In genomic region chr15:68029959-68030358, GRCh38 we compare ENCODE assay signal across 39 cellular contexts.
"Had no signal": no experiment of that assay in that cellular context is flagged by ENCODE, and none has a peak within 500 bp of the region (broad histone marks: within the 10 kb centered on the region; RNA-seq: fewer than 3 reads in every experiment).

No MANE protein-coding gene starts in this region.

- H3K36me3 ChIP-seq: adrenal gland, ascending aorta, brain microvascular endothelial cell, breast epithelium, cardiac muscle cell had no signal

- H3K9me3 Mint-ChIP-seq: activated naive CD4-positive, alpha-beta T cell treated with anti-CD3 and anti-CD28 coated beads for 36 hours; activated naive CD4-positive, alpha-beta T cell treated with anti-CD3 and anti-CD28 coated beads, Interleukin-2, amount 10 ng/mL, durations not matched to agents 7 days and 5 days; activated naive CD4-positive, alpha-beta T cell treated with anti-CD3 and anti-CD28 coated beads, Interleukin-2, amount 50 U/mL, for 24 hours; activated naive CD4-positive, alpha-beta T cell treated with anti-CD3 and anti-CD28 coated beads, Interleukin-2, amount 50 U/mL, for 72 hours; activated naive CD8-positive, alpha-beta T cell treated with anti-CD3 and anti-CD28 coated beads for 36 hours; activated naive CD8-positive, alpha-beta T cell treated with anti-CD3 and anti-CD28 coated beads, Interleukin-2, amount 10 ng/mL, durations not matched to agents 7 days and 5 days; activated naive CD8-positive, alpha-beta T cell treated with anti-CD3 and anti-CD28 coated beads, Interleukin-2, amount 50 U/mL, for 24 hours; activated T-cell treated with anti-CD3 and anti-CD28 coated beads, Interleukin-2, amount 50 U/mL, for 24 hours; activated T-cell treated with anti-CD3 and anti-CD28 coated beads, Interleukin-2, amount 50 U/mL, for 4 hours; activated T-cell treated with anti-CD3 and anti-CD28 coated beads, Interleukin-2, amount 50 U/mL, for 72 hours; activated T-helper 1 cell treated with anti-CD3 and anti-CD28 coated beads, Interleukin-12 subunit alpha, Interleukin-12 subunit beta, Interleukin-2, Interleukin-4 antibody, amounts not matched to agents 30 ng/mL and 10 ng/mL and 1 ng/mL, durations not matched to agents 14 hours and 24 hours and 36 hours; activated T-helper 17 cell treated with anti-CD3 and anti-CD28 coated beads, Interleukin-2, amount 50 U/mL, for 72 hours; activated T-helper 2 cell treated with anti-CD3 and anti-CD28 coated beads, Interferon-gamma antibody, Interleukin-2, Interleukin-4, amounts not matched to agents 10 μg/mL and 5 μg/mL and 100 μg/mL, durations not matched to agents 14 hours and 24 hours and 36 hours; brain; central memory CD8-positive, alpha-beta T cell had no signal

- H3K9me3 ChIP-seq: adrenal gland, ascending aorta, body of pancreas, breast epithelium had no signal

- ATAC-seq: activated naive CD4-positive, alpha-beta T cell treated with anti-CD3 and anti-CD28 coated beads, Interleukin-2, amount 50 U/mL, for 72 hours; activated naive CD8-positive, alpha-beta T cell treated with anti-CD3 and anti-CD28 coated beads, Interleukin-2, amount 50 U/mL, for 24 hours; activated T-cell treated with anti-CD3 and anti-CD28 coated beads, Interleukin-2, amount 50 U/mL, for 4 hours; activated T-cell treated with anti-CD3 and anti-CD28 coated beads, Interleukin-2, amount 50 U/mL, for 72 hours; activated T-helper 17 cell treated with anti-CD3 and anti-CD28 coated beads, Interleukin-2, amount 50 U/mL, for 72 hours; body of pancreas had no signal

- H3K27ac Mint-ChIP-seq: activated naive CD4-positive, alpha-beta T cell treated with anti-CD3 and anti-CD28 coated beads for 36 hours; activated naive CD4-positive, alpha-beta T cell treated with anti-CD3 and anti-CD28 coated beads, Interleukin-2, amount 10 ng/mL, durations not matched to agents 7 days and 5 days; activated naive CD4-positive, alpha-beta T cell treated with anti-CD3 and anti-CD28 coated beads, Interleukin-2, amount 50 U/mL, for 24 hours; activated naive CD4-positive, alpha-beta T cell treated with anti-CD3 and anti-CD28 coated beads, Interleukin-2, amount 50 U/mL, for 72 hours; activated naive CD8-positive, alpha-beta T cell; activated naive CD8-positive, alpha-beta T cell treated with anti-CD3 and anti-CD28 coated beads for 36 hours; activated naive CD8-positive, alpha-beta T cell treated with anti-CD3 and anti-CD28 coated beads, Interleukin-2, amount 10 ng/mL, durations not matched to agents 7 days and 5 days; activated naive CD8-positive, alpha-beta T cell treated with anti-CD3 and anti-CD28 coated beads, Interleukin-2, amount 50 U/mL, for 24 hours; activated T-cell treated with anti-CD3 and anti-CD28 coated beads, Interleukin-2, amount 50 U/mL, for 24 hours; activated T-cell treated with anti-CD3 and anti-CD28 coated beads, Interleukin-2, amount 50 U/mL, for 72 hours; activated T-helper 1 cell treated with anti-CD3 and anti-CD28 coated beads, Interleukin-12 subunit alpha, Interleukin-12 subunit beta, Interleukin-2, Interleukin-4 antibody, amounts not matched to agents 30 ng/mL and 10 ng/mL and 1 ng/mL, durations not matched to agents 14 hours and 24 hours and 36 hours; activated T-helper 17 cell treated with anti-CD3 and anti-CD28 coated beads, Interleukin-2, amount 50 U/mL, for 72 hours; activated T-helper 2 cell treated with anti-CD3 and anti-CD28 coated beads, Interferon-gamma antibody, Interleukin-2, Interleukin-4, amounts not matched to agents 10 μg/mL and 5 μg/mL and 100 μg/mL, durations not matched to agents 14 hours and 24 hours and 36 hours; brain had no signal

- H3K4me1 ChIP-seq: adrenal gland, ascending aorta, breast epithelium had no signal

- H3K36me3 Mint-ChIP-seq: activated naive CD4-positive, alpha-beta T cell treated with anti-CD3 and anti-CD28 coated beads, Interleukin-2, amount 10 ng/mL, durations not matched to agents 7 days and 5 days; activated naive CD4-positive, alpha-beta T cell treated with anti-CD3 and anti-CD28 coated beads, Interleukin-2, amount 50 U/mL, for 24 hours; activated naive CD4-positive, alpha-beta T cell treated with anti-CD3 and anti-CD28 coated beads, Interleukin-2, amount 50 U/mL, for 72 hours; activated naive CD8-positive, alpha-beta T cell; activated naive CD8-positive, alpha-beta T cell treated with anti-CD3 and anti-CD28 coated beads for 36 hours; brain had no signal

- H3K4me1 Mint-ChIP-seq: activated naive CD4-positive, alpha-beta T cell treated with anti-CD3 and anti-CD28 coated beads, Interleukin-2, amount 10 ng/mL, durations not matched to agents 7 days and 5 days; activated naive CD4-positive, alpha-beta T cell treated with anti-CD3 and anti-CD28 coated beads, Interleukin-2, amount 50 U/mL, for 24 hours; activated naive CD8-positive, alpha-beta T cell treated with anti-CD3 and anti-CD28 coated beads for 36 hours; activated T-helper 17 cell treated with anti-CD3 and anti-CD28 coated beads, Interleukin-2, amount 50 U/mL, for 72 hours; brain; central memory CD8-positive, alpha-beta T cell had no signal

- H3K27ac ChIP-seq: adrenal gland, ascending aorta, body of pancreas, brain microvascular endothelial cell, breast epithelium, cardiac muscle cell had no signal

- H3K4me3 ChIP-seq: adrenal gland, ascending aorta, body of pancreas, breast epithelium, cardiac muscle cell had no signal

- DNase-seq: activated effector memory CD4-positive, alpha-beta T cell treated with anti-CD3 and anti-CD28 coated beads, Interleukin-2, amount 50 U/mL, for 16 hours; activated effector memory CD4-positive, alpha-beta T cell treated with Interleukin-2 at 50 U/mL for 16 hours; activated gamma-delta T cell; activated gamma-delta T cell treated with Interleukin-2 at 50 U/mL for 16 hours; activated naive CD4-positive, alpha-beta T cell; activated naive CD4-positive, alpha-beta T cell treated with anti-CD3 and anti-CD28 coated beads for 36 hours; activated naive CD4-positive, alpha-beta T cell treated with anti-CD3 and anti-CD28 coated beads, Interleukin-2, amount 10 ng/mL, durations not matched to agents 7 days and 5 days; activated naive CD4-positive, alpha-beta T cell treated with anti-CD3 and anti-CD28 coated beads, Interleukin-2, amount 50 U/mL, for 16 hours; activated naive CD8-positive, alpha-beta T cell treated with anti-CD3 and anti-CD28 coated beads for 36 hours; activated naive CD8-positive, alpha-beta T cell treated with anti-CD3 and anti-CD28 coated beads, Interleukin-2, amount 10 ng/mL, durations not matched to agents 7 days and 5 days; activated naive CD8-positive, alpha-beta T cell treated with anti-CD3 and anti-CD28 coated beads, Interleukin-2, amount 50 U/mL, for 24 hours; activated T-cell treated with anti-CD3 and anti-CD28 coated beads, Interleukin-2, amount 50 U/mL, for 24 hours; activated T-cell treated with anti-CD3 and anti-CD28 coated beads, Interleukin-2, amount 50 U/mL, for 4 hours; activated T-cell treated with anti-CD3 and anti-CD28 coated beads, Interleukin-2, amount 50 U/mL, for 48 hours; activated T-cell treated with anti-CD3 and anti-CD28 coated beads, Interleukin-2, amount 50 U/mL, for 72 hours; adrenal gland; amniotic stem cell; amygdala; anterior cingulate cortex; aorta; body of pancreas; brain microvascular endothelial cell; caudate nucleus; central memory CD4-positive, alpha-beta T cell; cerebellar nuclear complex had no signal

- H3K4me3 Mint-ChIP-seq: activated naive CD4-positive, alpha-beta T cell treated with anti-CD3 and anti-CD28 coated beads for 36 hours; activated naive CD4-positive, alpha-beta T cell treated with anti-CD3 and anti-CD28 coated beads, Interleukin-2, amount 10 ng/mL, durations not matched to agents 7 days and 5 days; activated naive CD4-positive, alpha-beta T cell treated with anti-CD3 and anti-CD28 coated beads, Interleukin-2, amount 50 U/mL, for 24 hours; activated naive CD8-positive, alpha-beta T cell; activated naive CD8-positive, alpha-beta T cell treated with anti-CD3 and anti-CD28 coated beads for 36 hours; activated naive CD8-positive, alpha-beta T cell treated with anti-CD3 and anti-CD28 coated beads, Interleukin-2, amount 10 ng/mL, durations not matched to agents 7 days and 5 days; activated naive CD8-positive, alpha-beta T cell treated with anti-CD3 and anti-CD28 coated beads, Interleukin-2, amount 50 U/mL, for 24 hours; activated T-cell treated with anti-CD3 and anti-CD28 coated beads, Interleukin-2, amount 50 U/mL, for 24 hours; activated T-cell treated with anti-CD3 and anti-CD28 coated beads, Interleukin-2, amount 50 U/mL, for 4 hours; activated T-cell treated with anti-CD3 and anti-CD28 coated beads, Interleukin-2, amount 50 U/mL, for 72 hours; activated T-helper 1 cell treated with anti-CD3 and anti-CD28 coated beads, Interleukin-12 subunit alpha, Interleukin-12 subunit beta, Interleukin-2, Interleukin-4 antibody, amounts not matched to agents 30 ng/mL and 10 ng/mL and 1 ng/mL, durations not matched to agents 14 hours and 24 hours and 36 hours; activated T-helper 17 cell treated with anti-CD3 and anti-CD28 coated beads, Interleukin-2, amount 50 U/mL, for 72 hours; brain; central memory CD8-positive, alpha-beta T cell had no signal

- FAIRE-seq: astrocyte, bronchial epithelial cell, colon had no signal

- H3K27me3 ChIP-seq: adrenal gland, ascending aorta, body of pancreas, brain microvascular endothelial cell, breast epithelium, cardiac muscle cell had no signal
